In the genomic region with DNA sequence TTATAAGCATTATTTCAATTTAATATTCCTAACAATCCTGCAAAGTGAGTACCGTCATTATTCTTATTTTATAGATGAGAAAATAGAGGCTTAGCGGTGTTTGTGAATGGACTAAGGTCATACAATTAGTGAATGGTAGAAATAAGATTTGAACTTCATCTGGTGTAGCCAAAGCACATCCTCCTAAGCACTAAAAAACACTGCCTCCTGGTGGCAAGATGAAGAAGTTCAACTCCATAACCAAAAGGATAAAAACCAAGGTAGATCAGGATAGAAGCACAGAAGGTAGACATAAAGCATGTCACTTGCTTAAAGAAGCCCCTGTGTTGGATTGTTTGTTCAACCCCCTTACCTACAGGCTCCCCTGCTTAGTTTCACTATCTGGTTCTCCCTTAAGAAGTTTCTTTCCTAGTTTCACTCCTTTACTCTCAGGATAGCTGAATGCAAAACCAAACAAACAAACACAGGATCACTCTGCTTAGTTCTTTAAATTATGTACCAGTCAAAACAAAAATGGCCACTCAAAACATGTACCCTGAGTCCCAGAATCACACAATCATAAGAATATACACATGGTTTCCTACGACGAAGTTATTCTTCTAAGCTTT, we compare ENCODE assay signal across 8 cellular contexts. TPM values are rescaled to one million over a fixed set of nuclear protein-coding genes. Genes with fewer than 3 reads are reported as not detected.
DNase-seq lines count a peak whose midpoint lies in the region; ATAC-seq and TF ChIP-seq lines count a peak whose summit lies in the region.

No MANE protein-coding gene starts in this region.

- DNase-seq in Calu3 (no peak), SKM-1 treated with dmso at 0.1 percent for 144 hours (lab: John Stamatoyannopoulos, UW; ENCODE audit: unreplicated experiment) (peak; percentile 22), kidney epithelial cell (ENCODE audit: low read depth) (no peak), foreskin melanocyte (no peak), putamen (ENCODE audit: low spot score) (no peak)

- H3K36me3 Mint-ChIP-seq in Calu3 (ENCODE audit: insufficient read depth, unreplicated experiment), result no peaks in the 10 kb centered on the region

- H3K4me3 ChIP-seq in kidney epithelial cell (ENCODE audit: low read depth, low read length), result no peak overlapping the region

- no peaks in the 10 kb centered on the region for H3K36me3 ChIP-seq in kidney epithelial cell (ENCODE audit: control insufficient read depth, insufficient read depth, low read length)

- CTCF ChIA-PET in Calu3 (lab: Charles Lee), result no interaction called here

- intact Hi-C loops in Calu3 (cut with micrococcal nuclease; ENCODE audit: unreplicated experiment), result no loop called here

- no peak overlapping the region for H3K27ac Mint-ChIP-seq in Calu3 (ENCODE audit: unreplicated experiment)

- ATAC-seq in GM21447 (IDR thresholded peaks at IDR 0.05; ENCODE audit: unreplicated experiment), result peak; percentile 50
- ATAC-seq in HG03571 (IDR thresholded peaks at IDR 0.05; ENCODE audit: unreplicated experiment), result no peak
- no peak for ATAC-seq in GM19328 (IDR thresholded peaks at IDR 0.05; ENCODE audit: unreplicated experiment)

- no peaks in the 10 kb centered on the region for H3K4me1 Mint-ChIP-seq in Calu3 (ENCODE audit: low read depth, unreplicated experiment)

- no TSS peak for BruUV-seq in Calu3 (replicated peaks; lab: Mats Ljungman, UMichigan)

- H3K4me3 Mint-ChIP-seq in Calu3 (ENCODE audit: low read depth, unreplicated experiment), result no peak overlapping the region

- H3K27me3 Mint-ChIP-seq in Calu3 (ENCODE audit: unreplicated experiment), result no peaks in the 10 kb centered on the region

- no peaks in the 10 kb centered on the region for H3K27me3 ChIP-seq in kidney epithelial cell (ENCODE audit: control insufficient read depth, insufficient read depth, low read length)

- H3K9me3 Mint-ChIP-seq in Calu3 (ENCODE audit: low read depth, unreplicated experiment), result no peaks in the 10 kb centered on the region

- TF ChIP-seq CTCF in Calu3 (IDR thresholded peaks at IDR 0.05; ENCODE audit: unreplicated experiment), result peak; percentile 58
- TF ChIP-seq CTCF in kidney epithelial cell (IDR thresholded peaks at IDR 0.05; ENCODE audit: insufficient read depth, low read length, poor library complexity, severe bottlenecking), result peak; percentile 38

RNA-seq across cellular contexts. Expression of a gene that starts 12.7 kb away (rescaled TPM):
- not detected in 2 replicates for total RNA-seq in Calu3 (2022)
- total RNA-seq in kidney epithelial cell, result not detected in 2 replicates
